17 cellular contexts compared by ENCODE assay signal in genomic region chr5:59198832-59199231, GRCh38.
"Had no signal": no experiment of that assay in that cellular context is flagged by ENCODE, and none has a peak within 500 bp of the region (broad histone marks: within the 10 kb centered on the region; RNA-seq: fewer than 3 reads in every experiment).

No MANE protein-coding gene starts in this region.

- H3K36me3 ChIP-seq: neutrophil, stomach, WERI-Rb-1 had no signal

- H3K9me3 ChIP-seq: mucosa of descending colon, neutrophil, stomach had no signal

- H3K4me3 Mint-ChIP-seq: activated naive CD4-positive, alpha-beta T cell treated with anti-CD3 and anti-CD28 coated beads for 36 hours; brain; immature natural killer cell; naive thymus-derived CD8-positive, alpha-beta T cell; T-helper 17 cell; type B pancreatic cell had no signal

- DNase-seq: activated CD4-positive, alpha-beta T cell treated with anti-CD3 and anti-CD28 coated beads for 1 hour; activated CD4-positive, alpha-beta T cell treated with anti-CD3 and anti-CD28 coated beads, Interleukin-2, amount 50 U/mL, for 4 hours; activated naive CD4-positive, alpha-beta T cell treated with anti-CD3 and anti-CD28 coated beads for 36 hours; cortex of kidney; immature natural killer cell; left ventricle myocardium superior; mucosa of descending colon; naive thymus-derived CD8-positive, alpha-beta T cell; retina; stomach; T-helper 17 cell; WERI-Rb-1 had no signal

- H3K4me1 ChIP-seq: parathyroid adenoma had no signal

- ATAC-seq: left ventricle myocardium superior; mucosa of descending colon; naive thymus-derived CD8-positive, alpha-beta T cell; T-helper 17 cell had no signal

- H3K27ac ChIP-seq: neutrophil, parathyroid adenoma, WERI-Rb-1 had no signal

- H3K9ac ChIP-seq: parathyroid adenoma had no signal

- H3K4me1 Mint-ChIP-seq: immature natural killer cell; naive thymus-derived CD8-positive, alpha-beta T cell had no signal

- H3K27ac Mint-ChIP-seq: activated naive CD4-positive, alpha-beta T cell treated with anti-CD3 and anti-CD28 coated beads for 36 hours; activated T-helper 2 cell treated with anti-CD3 and anti-CD28 coated beads, Interferon-gamma antibody, Interleukin-2, Interleukin-4, amounts not matched to agents 10 μg/mL and 5 μg/mL and 100 μg/mL, durations not matched to agents 14 hours and 24 hours and 36 hours; immature natural killer cell; T-helper 17 cell; type B pancreatic cell had no signal

- H3K36me3 Mint-ChIP-seq: immature natural killer cell; naive thymus-derived CD8-positive, alpha-beta T cell had no signal

- H2AFZ ChIP-seq: parathyroid adenoma had no signal

- H3K27me3 Mint-ChIP-seq: brain, type B pancreatic cell had no signal

- H3K27me3 ChIP-seq: neutrophil, stomach had no signal

- H3K9me3 Mint-ChIP-seq: activated naive CD4-positive, alpha-beta T cell treated with anti-CD3 and anti-CD28 coated beads for 36 hours; activated T-helper 2 cell treated with anti-CD3 and anti-CD28 coated beads, Interferon-gamma antibody, Interleukin-2, Interleukin-4, amounts not matched to agents 10 μg/mL and 5 μg/mL and 100 μg/mL, durations not matched to agents 14 hours and 24 hours and 36 hours; immature natural killer cell had no signal

- H3K79me2 ChIP-seq: parathyroid adenoma had no signal

- H3K4me3 ChIP-seq: mucosa of descending colon, stomach had no signal
